ENCODE assay signal across 23 cellular contexts in the genomic region with DNA sequence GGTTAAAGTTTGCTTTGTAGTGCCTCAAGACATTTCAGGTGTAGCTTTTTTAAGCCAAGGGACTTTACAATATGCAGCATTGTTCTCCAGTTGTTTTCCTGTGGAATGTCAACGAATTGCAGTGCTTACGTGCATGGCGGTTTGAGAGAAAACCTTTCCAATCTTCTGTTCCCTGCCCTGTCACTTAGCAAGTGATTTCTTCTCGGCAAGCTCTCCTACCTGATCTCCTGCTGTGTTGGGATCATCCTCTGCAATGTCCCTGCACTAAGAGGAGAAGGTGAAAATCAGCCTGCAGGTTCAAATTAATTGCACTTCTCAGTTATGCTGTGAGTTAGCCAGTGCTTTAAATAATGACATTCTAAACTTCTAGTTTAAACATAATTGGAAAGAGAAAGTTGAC.
A peak's percentile ranks its signal among the peaks of the same experiment; 100 is the strongest.
DNase-seq lines count a peak whose midpoint lies in the region; ATAC-seq and TF ChIP-seq lines count a peak whose summit lies in the region.
"Had no signal": no experiment of that assay in that cellular context is flagged by ENCODE, and none has a peak within 500 bp of the region (broad histone marks: within the 10 kb centered on the region; RNA-seq: fewer than 3 reads in every experiment).

No MANE protein-coding gene starts in this region.

- TF ChIP-seq CTCF in GM23338 (conservative IDR thresholded peaks at IDR 0.05; ENCODE audit: low read depth in 2 of 2) (no peak), WTC11 (IDR thresholded peaks at IDR 0.05) (no peak), CD14-positive monocyte (IDR thresholded peaks at IDR 0.05) (no peak)

- H3K9me2 ChIP-seq in GM23338 (ENCODE audit: insufficient read depth), result no peaks in the 10 kb centered on the region

- H3K79me2 ChIP-seq in GM23338 (replicated peaks; ENCODE audit: insufficient read depth), result no peaks in the 10 kb centered on the region

- POLR2A ChIA-PET in WTC11 (lab: Charles Lee) (no interaction called here), HEK293T (lab: Yijun Ruan, JAX) (no interaction called here)

- H3K4me3 Mint-ChIP-seq in GM23338, result no peak overlapping the region
- H3K4me3 Mint-ChIP-seq in WTC11, result no peak overlapping the region
- no peak overlapping the region for H3K4me3 Mint-ChIP-seq in CD14-positive monocyte
- H3K4me3 Mint-ChIP-seq: CD4-positive, alpha-beta memory T cell; HFFc6 had no signal

- H3K36me3 ChIP-seq in GM23338 (ENCODE audit: insufficient read depth), result no peaks in the 10 kb centered on the region

- intact Hi-C loops in left ventricle myocardium superior (cut with micrococcal nuclease) (no loop called here), CD14-positive monocyte (cut with micrococcal nuclease) (no loop called here)

- H3K27me3 Mint-ChIP-seq in GM23338 (ENCODE audit: insufficient read depth, low read depth, poor library complexity) (no peaks in the 10 kb centered on the region), WTC11 (ENCODE audit: low read depth) (no peaks in the 10 kb centered on the region), CD14-positive monocyte (ENCODE audit: low read depth in 3 of 3) (no peaks in the 10 kb centered on the region)

- no peaks in the 10 kb centered on the region for H4K20me1 ChIP-seq in GM23338 (replicated peaks; ENCODE audit: insufficient read depth)
- H4K20me1 ChIP-seq: BLaER1 treated with 17β-estradiol and CSF1 and Interleukin-3, amounts not matched to agents 10 nM and 100 nM had no signal

- DNase-seq in GM23338 (ENCODE audit: low spot score) (peak; percentile 62), NCI-H526 (lab: John Stamatoyannopoulos, UW) (peak; percentile 17 to 32), WTC11 (ENCODE audit: low spot score) (no peak), left kidney (ENCODE audit: low read depth, low spot score) (peak; percentile 19), AG08396 (ENCODE audit: low spot score) (no peak), HEK293T (ENCODE audit: extremely low spot score) (no peak), left ventricle myocardium superior (no peak), CD14-positive monocyte (ENCODE audit: low spot score) (no peak)
- DNase-seq: AML-193; CD4-positive, alpha-beta memory T cell; COR-L47; GDM1; HFFc6; KBM-7; MM.1S; NCI-H2029 treated with DMSO at 0.1 percent for 48 hours; NCI-H2171; NCI-H524; SHP77 had no signal

- H3K4me1 ChIP-seq in GM23338 (ENCODE audit: insufficient read depth), result peaks cover 5% of the 10 kb centered on the region; the same call in 1 of the 2 replicates

- CTCF ChIA-PET in WTC11 (lab: Charles Lee) (no interaction called here), HEK293T (lab: Yijun Ruan, JAX) (no interaction called here)

- H3K27me3 ChIP-seq in GM23338 (ENCODE audit: insufficient read depth), result no peaks in the 10 kb centered on the region
- H3K27me3 ChIP-seq: BLaER1 treated with 17β-estradiol and CSF1 and Interleukin-3, amounts not matched to agents 10 nM and 100 nM had no signal

- ATAC-seq in GM23338 (peak; percentile 75), WTC11 (peak; percentile 58), left ventricle myocardium superior (no peak)
- ATAC-seq: GM12878, Panc1 had no signal

- H3K4me1 Mint-ChIP-seq in GM23338 (peaks cover 12% of the 10 kb centered on the region), WTC11 (peaks cover 31% of the 10 kb centered on the region), CD14-positive monocyte (no peaks in the 10 kb centered on the region)
- H3K4me1 Mint-ChIP-seq: CD4-positive, alpha-beta memory T cell had no signal

- H3K27ac Mint-ChIP-seq in GM23338 (no peak overlapping the region), WTC11 (no peak overlapping the region), CD14-positive monocyte (peak overlapping the region in 1 of 7 donors; percentile 64)
- H3K27ac Mint-ChIP-seq: CD4-positive, alpha-beta memory T cell; HFFc6 had no signal

- H3K4me2 ChIP-seq in GM23338, result no peak overlapping the region; the same call in 1 of the 2 replicates

- no peaks in the 10 kb centered on the region for H3F3A ChIP-seq in GM23338 (replicated peaks; ENCODE audit: low read depth)

- H3K36me3 Mint-ChIP-seq in GM23338 (ENCODE audit: low read depth), result peaks cover 12% of the 10 kb centered on the region
- H3K36me3 Mint-ChIP-seq in WTC11, result peaks cover 6% of the 10 kb centered on the region; the same call in 1 of the 2 replicates
- H3K36me3 Mint-ChIP-seq in CD14-positive monocyte, result peaks cover 0 to 2% of the 10 kb centered on the region in 2 donors
- H3K36me3 Mint-ChIP-seq: CD4-positive, alpha-beta memory T cell had no signal

- H3K9me3 Mint-ChIP-seq in GM23338 (peaks cover 6% of the 10 kb centered on the region), WTC11 (peaks cover 8% of the 10 kb centered on the region), CD14-positive monocyte (peaks cover 0 to 3% (median 0%) of the 10 kb centered on the region in 7 donors)
- H3K9me3 Mint-ChIP-seq: HFFc6 had no signal

- no peak overlapping the region for H3K27ac ChIP-seq in GM23338 (ENCODE audit: low read depth)
- H3K27ac ChIP-seq: BLaER1 treated with 17β-estradiol and CSF1 and Interleukin-3, amounts not matched to agents 10 nM and 100 nM; RWPE1 had no signal

- H3K4me3 ChIP-seq in GM23338, result no peak overlapping the region
- H3K4me3 ChIP-seq: BLaER1 treated with 17β-estradiol and CSF1 and Interleukin-3, amounts not matched to agents 10 nM and 100 nM; GM12878 had no signal

- no peak overlapping the region for H2AFZ ChIP-seq in GM23338

TF ChIP-seq in GM23338, 12 proteins besides CTCF, POLR2A, EP300 and RAD21 (continues in another document):
- no peak for TF ChIP-seq EZH2 (IDR thresholded peaks at IDR 0.05; ENCODE audit: low read depth, unreplicated experiment)
- TF ChIP-seq POLR2AphosphoS5 (IDR thresholded peaks at IDR 0.05; ENCODE audit: low read depth), result no peak

TF ChIP-seq in WTC11, 78 proteins besides CTCF, POLR2A, EP300 and RAD21:
- TF ChIP-seq, protein P1, sequence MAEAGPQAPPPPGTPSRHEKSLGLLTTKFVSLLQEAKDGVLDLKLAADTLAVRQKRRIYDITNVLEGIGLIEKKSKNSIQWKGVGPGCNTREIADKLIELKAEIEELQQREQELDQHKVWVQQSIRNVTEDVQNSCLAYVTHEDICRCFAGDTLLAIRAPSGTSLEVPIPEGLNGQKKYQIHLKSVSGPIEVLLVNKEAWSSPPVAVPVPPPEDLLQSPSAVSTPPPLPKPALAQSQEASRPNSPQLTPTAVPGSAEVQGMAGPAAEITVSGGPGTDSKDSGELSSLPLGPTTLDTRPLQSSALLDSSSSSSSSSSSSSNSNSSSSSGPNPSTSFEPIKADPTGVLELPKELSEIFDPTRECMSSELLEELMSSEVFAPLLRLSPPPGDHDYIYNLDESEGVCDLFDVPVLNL (CRISPR knock-in tag; IDR thresholded peaks at IDR 0.05; ENCODE audit: borderline replicate concordance, low read depth), result no peak

TF ChIP-seq in HEK293T, 16 proteins besides CTCF, POLR2A, EP300 and RAD21:
- TF ChIP-seq SUZ12 (IDR thresholded peaks at IDR 0.05) (no peak), CTBP1 (IDR thresholded peaks at IDR 0.05; ENCODE audit: borderline replicate concordance) (no peak), L3MBTL2 (conservative IDR thresholded peaks at IDR 0.05) (no peak), FOXA1 (IDR thresholded peaks at IDR 0.05) (no peak)
- TF ChIP-seq, protein P2, sequence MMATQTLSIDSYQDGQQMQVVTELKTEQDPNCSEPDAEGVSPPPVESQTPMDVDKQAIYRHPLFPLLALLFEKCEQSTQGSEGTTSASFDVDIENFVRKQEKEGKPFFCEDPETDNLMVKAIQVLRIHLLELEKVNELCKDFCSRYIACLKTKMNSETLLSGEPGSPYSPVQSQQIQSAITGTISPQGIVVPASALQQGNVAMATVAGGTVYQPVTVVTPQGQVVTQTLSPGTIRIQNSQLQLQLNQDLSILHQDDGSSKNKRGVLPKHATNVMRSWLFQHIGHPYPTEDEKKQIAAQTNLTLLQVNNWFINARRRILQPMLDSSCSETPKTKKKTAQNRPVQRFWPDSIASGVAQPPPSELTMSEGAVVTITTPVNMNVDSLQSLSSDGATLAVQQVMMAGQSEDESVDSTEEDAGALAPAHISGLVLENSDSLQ (IDR thresholded peaks at IDR 0.05), result no peak

Comparison
In these comparisons a context has a peak if more than half of its experiments do, and no peak if none do; other contexts are left out.
1. DNase-seq: peak in GM23338 (single experiment), NCI-H526 (2 of 2) and left kidney (single experiment); none in WTC11 (single experiment), AG08396 (single experiment), HEK293T (single experiment), left ventricle myocardium superior (single experiment) and CD14-positive monocyte (single experiment).